ENCODE assay signal across 2 cellular contexts in the genomic region with DNA sequence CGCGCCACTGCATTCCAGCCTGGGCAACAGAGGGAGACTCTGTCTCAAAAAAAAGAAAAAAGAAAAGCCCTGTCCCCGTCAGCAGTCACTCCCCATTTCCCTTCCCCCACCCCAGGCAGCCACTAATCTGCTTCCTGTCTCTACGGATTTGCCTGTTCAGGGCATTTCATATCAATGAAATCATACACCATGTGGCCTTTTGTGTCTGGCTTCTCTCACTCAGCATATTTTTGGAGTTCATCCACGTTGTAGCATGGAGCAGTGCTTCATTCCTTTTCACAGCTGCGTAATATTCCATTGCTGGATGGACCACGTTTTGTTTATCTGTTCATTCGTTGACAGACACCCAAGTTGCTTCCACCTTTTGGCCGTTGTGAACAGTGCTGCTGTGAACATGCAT.
TF ChIP-seq lines count a peak whose summit lies in the region.

No MANE protein-coding gene starts in this region.

TF ChIP-seq in SK-N-SH treated with all-trans-retinoic acid at 6 μM for 48 hours, 23 proteins besides CTCF, POLR2A, EP300 and RAD21 (continued from another document):
- TF ChIP-seq TCF4 (CRISPR knock-in tag; IDR thresholded peaks at IDR 0.05; ENCODE audit: borderline replicate concordance) (no peak), ZNF70 (CRISPR knock-in tag; IDR thresholded peaks at IDR 0.05) (no peak), ZC3H10 (CRISPR knock-in tag; IDR thresholded peaks at IDR 0.05) (no peak), TOX (CRISPR knock-in tag; IDR thresholded peaks at IDR 0.05; ENCODE audit: borderline replicate concordance) (no peak), ZFP30 (CRISPR knock-in tag; IDR thresholded peaks at IDR 0.05) (no peak), BACH2 (CRISPR knock-in tag; IDR thresholded peaks at IDR 0.05; ENCODE audit: borderline replicate concordance) (no peak), PPARA (CRISPR knock-in tag; IDR thresholded peaks at IDR 0.05; ENCODE audit: borderline replicate concordance) (no peak), ZNF8 (CRISPR knock-in tag; IDR thresholded peaks at IDR 0.05) (no peak)
- TF ChIP-seq, protein P1, sequence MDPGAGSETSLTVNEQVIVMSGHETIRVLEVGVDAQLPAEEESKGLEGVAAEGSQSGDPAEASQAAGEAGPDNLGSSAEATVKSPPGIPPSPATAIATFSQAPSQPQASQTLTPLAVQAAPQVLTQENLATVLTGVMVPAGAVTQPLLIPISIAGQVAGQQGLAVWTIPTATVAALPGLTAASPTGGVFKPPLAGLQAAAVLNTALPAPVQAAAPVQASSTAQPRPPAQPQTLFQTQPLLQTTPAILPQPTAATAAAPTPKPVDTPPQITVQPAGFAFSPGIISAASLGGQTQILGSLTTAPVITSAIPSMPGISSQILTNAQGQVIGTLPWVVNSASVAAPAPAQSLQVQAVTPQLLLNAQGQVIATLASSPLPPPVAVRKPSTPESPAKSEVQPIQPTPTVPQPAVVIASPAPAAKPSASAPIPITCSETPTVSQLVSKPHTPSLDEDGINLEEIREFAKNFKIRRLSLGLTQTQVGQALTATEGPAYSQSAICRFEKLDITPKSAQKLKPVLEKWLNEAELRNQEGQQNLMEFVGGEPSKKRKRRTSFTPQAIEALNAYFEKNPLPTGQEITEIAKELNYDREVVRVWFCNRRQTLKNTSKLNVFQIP (CRISPR knock-in tag; IDR thresholded peaks at IDR 0.05; ENCODE audit: borderline replicate concordance, low read depth): no peak
- TF ChIP-seq, protein P2, sequence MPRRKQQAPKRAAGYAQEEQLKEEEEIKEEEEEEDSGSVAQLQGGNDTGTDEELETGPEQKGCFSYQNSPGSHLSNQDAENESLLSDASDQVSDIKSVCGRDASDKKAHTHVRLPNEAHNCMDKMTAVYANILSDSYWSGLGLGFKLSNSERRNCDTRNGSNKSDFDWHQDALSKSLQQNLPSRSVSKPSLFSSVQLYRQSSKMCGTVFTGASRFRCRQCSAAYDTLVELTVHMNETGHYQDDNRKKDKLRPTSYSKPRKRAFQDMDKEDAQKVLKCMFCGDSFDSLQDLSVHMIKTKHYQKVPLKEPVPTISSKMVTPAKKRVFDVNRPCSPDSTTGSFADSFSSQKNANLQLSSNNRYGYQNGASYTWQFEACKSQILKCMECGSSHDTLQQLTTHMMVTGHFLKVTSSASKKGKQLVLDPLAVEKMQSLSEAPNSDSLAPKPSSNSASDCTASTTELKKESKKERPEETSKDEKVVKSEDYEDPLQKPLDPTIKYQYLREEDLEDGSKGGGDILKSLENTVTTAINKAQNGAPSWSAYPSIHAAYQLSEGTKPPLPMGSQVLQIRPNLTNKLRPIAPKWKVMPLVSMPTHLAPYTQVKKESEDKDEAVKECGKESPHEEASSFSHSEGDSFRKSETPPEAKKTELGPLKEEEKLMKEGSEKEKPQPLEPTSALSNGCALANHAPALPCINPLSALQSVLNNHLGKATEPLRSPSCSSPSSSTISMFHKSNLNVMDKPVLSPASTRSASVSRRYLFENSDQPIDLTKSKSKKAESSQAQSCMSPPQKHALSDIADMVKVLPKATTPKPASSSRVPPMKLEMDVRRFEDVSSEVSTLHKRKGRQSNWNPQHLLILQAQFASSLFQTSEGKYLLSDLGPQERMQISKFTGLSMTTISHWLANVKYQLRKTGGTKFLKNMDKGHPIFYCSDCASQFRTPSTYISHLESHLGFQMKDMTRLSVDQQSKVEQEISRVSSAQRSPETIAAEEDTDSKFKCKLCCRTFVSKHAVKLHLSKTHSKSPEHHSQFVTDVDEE (CRISPR knock-in tag; IDR thresholded peaks at IDR 0.05): no peak
- TF ChIP-seq, protein P3, sequence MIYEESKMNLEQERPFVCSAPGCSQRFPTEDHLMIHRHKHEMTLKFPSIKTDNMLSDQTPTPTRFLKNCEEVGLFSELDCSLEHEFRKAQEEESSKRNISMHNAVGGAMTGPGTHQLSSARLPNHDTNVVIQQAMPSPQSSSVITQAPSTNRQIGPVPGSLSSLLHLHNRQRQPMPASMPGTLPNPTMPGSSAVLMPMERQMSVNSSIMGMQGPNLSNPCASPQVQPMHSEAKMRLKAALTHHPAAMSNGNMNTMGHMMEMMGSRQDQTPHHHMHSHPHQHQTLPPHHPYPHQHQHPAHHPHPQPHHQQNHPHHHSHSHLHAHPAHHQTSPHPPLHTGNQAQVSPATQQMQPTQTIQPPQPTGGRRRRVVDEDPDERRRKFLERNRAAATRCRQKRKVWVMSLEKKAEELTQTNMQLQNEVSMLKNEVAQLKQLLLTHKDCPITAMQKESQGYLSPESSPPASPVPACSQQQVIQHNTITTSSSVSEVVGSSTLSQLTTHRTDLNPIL (CRISPR knock-in tag; IDR thresholded peaks at IDR 0.05; ENCODE audit: low read depth): no peak
- TF ChIP-seq, protein P4, sequence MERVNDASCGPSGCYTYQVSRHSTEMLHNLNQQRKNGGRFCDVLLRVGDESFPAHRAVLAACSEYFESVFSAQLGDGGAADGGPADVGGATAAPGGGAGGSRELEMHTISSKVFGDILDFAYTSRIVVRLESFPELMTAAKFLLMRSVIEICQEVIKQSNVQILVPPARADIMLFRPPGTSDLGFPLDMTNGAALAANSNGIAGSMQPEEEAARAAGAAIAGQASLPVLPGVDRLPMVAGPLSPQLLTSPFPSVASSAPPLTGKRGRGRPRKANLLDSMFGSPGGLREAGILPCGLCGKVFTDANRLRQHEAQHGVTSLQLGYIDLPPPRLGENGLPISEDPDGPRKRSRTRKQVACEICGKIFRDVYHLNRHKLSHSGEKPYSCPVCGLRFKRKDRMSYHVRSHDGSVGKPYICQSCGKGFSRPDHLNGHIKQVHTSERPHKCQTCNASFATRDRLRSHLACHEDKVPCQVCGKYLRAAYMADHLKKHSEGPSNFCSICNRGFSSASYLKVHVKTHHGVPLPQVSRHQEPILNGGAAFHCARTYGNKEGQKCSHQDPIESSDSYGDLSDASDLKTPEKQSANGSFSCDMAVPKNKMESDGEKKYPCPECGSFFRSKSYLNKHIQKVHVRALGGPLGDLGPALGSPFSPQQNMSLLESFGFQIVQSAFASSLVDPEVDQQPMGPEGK (CRISPR knock-in tag; IDR thresholded peaks at IDR 0.05; ENCODE audit: borderline replicate concordance): no peak
- TF ChIP-seq, protein P5, sequence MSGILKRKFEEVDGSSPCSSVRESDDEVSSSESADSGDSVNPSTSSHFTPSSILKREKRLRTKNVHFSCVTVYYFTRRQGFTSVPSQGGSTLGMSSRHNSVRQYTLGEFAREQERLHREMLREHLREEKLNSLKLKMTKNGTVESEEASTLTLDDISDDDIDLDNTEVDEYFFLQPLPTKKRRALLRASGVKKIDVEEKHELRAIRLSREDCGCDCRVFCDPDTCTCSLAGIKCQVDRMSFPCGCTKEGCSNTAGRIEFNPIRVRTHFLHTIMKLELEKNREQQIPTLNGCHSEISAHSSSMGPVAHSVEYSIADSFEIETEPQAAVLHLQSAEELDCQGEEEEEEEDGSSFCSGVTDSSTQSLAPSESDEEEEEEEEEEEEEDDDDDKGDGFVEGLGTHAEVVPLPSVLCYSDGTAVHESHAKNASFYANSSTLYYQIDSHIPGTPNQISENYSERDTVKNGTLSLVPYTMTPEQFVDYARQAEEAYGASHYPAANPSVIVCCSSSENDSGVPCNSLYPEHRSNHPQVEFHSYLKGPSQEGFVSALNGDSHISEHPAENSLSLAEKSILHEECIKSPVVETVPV (CRISPR knock-in tag; IDR thresholded peaks at IDR 0.05): no peak

TF ChIP-seq in K562, 482 proteins besides CTCF, POLR2A, EP300 and RAD21:
- TF ChIP-seq, protein P6, sequence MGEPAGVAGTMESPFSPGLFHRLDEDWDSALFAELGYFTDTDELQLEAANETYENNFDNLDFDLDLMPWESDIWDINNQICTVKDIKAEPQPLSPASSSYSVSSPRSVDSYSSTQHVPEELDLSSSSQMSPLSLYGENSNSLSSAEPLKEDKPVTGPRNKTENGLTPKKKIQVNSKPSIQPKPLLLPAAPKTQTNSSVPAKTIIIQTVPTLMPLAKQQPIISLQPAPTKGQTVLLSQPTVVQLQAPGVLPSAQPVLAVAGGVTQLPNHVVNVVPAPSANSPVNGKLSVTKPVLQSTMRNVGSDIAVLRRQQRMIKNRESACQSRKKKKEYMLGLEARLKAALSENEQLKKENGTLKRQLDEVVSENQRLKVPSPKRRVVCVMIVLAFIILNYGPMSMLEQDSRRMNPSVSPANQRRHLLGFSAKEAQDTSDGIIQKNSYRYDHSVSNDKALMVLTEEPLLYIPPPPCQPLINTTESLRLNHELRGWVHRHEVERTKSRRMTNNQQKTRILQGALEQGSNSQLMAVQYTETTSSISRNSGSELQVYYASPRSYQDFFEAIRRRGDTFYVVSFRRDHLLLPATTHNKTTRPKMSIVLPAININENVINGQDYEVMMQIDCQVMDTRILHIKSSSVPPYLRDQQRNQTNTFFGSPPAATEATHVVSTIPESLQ (CRISPR knock-in tag; IDR thresholded peaks at IDR 0.05): no peak
- peak; percentile 45 to 68; a peak in 3 of 4 replicates for TF ChIP-seq KDM1A (IDR thresholded peaks at IDR 0.05)
- 0 out of 2 replicates have a peak, but pooled peaks have one; percentile 19 for TF ChIP-seq MYC (IDR thresholded peaks at IDR 0.05; ENCODE audit: low read depth, low read length)
- no peak for TF ChIP-seq MYC (CRISPR knock-in tag; IDR thresholded peaks at IDR 0.05; ENCODE audit: borderline replicate concordance, low read depth)
- TF ChIP-seq RBM25 (IDR thresholded peaks at IDR 0.05; ENCODE audit: low read depth, low read length, severe bottlenecking): peak; percentile 82
- peak; percentile 38; the same call in 1 of the 2 replicates for TF ChIP-seq HDAC2 (IDR thresholded peaks at IDR 0.05)
- TF ChIP-seq ZNF146 (CRISPR knock-in tag; IDR thresholded peaks at IDR 0.05; ENCODE audit: unreplicated experiment): peak; percentile 99
- TF ChIP-seq TRIM24 (IDR thresholded peaks at IDR 0.05): 0 out of 4 replicates have a peak, but pooled peaks of 1 of the 2 experiments have one; percentile 28
- peak in 1 of 2 experiments; percentile 53; a peak in 1 of 4 replicates for TF ChIP-seq RCOR1 (IDR thresholded peaks at IDR 0.05; ENCODE audit: borderline replicate concordance in 1 of 2, low read depth in 2 of 2, low read length in 2 of 2)
- peak; percentile 57 for TF ChIP-seq ETV1 (tag; conservative IDR thresholded peaks at IDR 0.05; ENCODE audit: low read depth)
- TF ChIP-seq C11orf30 (IDR thresholded peaks at IDR 0.05; ENCODE audit: low read depth): peak; percentile 28; the same call in 1 of the 2 replicates
- TF ChIP-seq KLF1 (tag; IDR thresholded peaks at IDR 0.05): no peak
- peak; percentile 52 for TF ChIP-seq MAFG (tag; conservative IDR thresholded peaks at IDR 0.05)
- no peak for TF ChIP-seq HDAC3 (IDR thresholded peaks at IDR 0.05; ENCODE audit: borderline replicate concordance, partially characterized antibody)
- TF ChIP-seq FOXM1 (IDR thresholded peaks at IDR 0.05; ENCODE audit: low read depth): no peak
- no peak for TF ChIP-seq FOXM1 (CRISPR knock-in tag; IDR thresholded peaks at IDR 0.05; ENCODE audit: low read depth)
- no peak for TF ChIP-seq MTA2 (IDR thresholded peaks at IDR 0.05; ENCODE audit: low read depth)
- TF ChIP-seq CHD4 (IDR thresholded peaks at IDR 0.05; ENCODE audit: insufficient read depth, insufficient replicate concordance, low read depth, low read length, poor library complexity, severe bottlenecking): no peak
- peak; percentile 36; the same call in 1 of the 2 replicates for TF ChIP-seq CBX1 (IDR thresholded peaks at IDR 0.05; ENCODE audit: low read depth)
- TF ChIP-seq, protein P7, sequence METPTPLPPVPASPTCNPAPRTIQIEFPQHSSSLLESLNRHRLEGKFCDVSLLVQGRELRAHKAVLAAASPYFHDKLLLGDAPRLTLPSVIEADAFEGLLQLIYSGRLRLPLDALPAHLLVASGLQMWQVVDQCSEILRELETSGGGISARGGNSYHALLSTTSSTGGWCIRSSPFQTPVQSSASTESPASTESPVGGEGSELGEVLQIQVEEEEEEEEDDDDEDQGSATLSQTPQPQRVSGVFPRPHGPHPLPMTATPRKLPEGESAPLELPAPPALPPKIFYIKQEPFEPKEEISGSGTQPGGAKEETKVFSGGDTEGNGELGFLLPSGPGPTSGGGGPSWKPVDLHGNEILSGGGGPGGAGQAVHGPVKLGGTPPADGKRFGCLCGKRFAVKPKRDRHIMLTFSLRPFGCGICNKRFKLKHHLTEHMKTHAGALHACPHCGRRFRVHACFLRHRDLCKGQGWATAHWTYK (CRISPR knock-in tag; IDR thresholded peaks at IDR 0.05): 0 out of 2 replicates have a peak, but pooled peaks have one; percentile 49
- TF ChIP-seq ZNF316 (IDR thresholded peaks at IDR 0.05): 0 out of 2 replicates have a peak, but pooled peaks have one; percentile 10
- peak; percentile 63 for TF ChIP-seq BCOR (IDR thresholded peaks at IDR 0.05)
- TF ChIP-seq ZNF561 (CRISPR knock-in tag; conservative IDR thresholded peaks at IDR 0.05): no peak
- peak; percentile 51; the same call in 1 of the 2 replicates for TF ChIP-seq ADNP (tag; IDR thresholded peaks at IDR 0.05)
- no peak for TF ChIP-seq ARNT (IDR thresholded peaks at IDR 0.05)
